In the genomic region with DNA sequence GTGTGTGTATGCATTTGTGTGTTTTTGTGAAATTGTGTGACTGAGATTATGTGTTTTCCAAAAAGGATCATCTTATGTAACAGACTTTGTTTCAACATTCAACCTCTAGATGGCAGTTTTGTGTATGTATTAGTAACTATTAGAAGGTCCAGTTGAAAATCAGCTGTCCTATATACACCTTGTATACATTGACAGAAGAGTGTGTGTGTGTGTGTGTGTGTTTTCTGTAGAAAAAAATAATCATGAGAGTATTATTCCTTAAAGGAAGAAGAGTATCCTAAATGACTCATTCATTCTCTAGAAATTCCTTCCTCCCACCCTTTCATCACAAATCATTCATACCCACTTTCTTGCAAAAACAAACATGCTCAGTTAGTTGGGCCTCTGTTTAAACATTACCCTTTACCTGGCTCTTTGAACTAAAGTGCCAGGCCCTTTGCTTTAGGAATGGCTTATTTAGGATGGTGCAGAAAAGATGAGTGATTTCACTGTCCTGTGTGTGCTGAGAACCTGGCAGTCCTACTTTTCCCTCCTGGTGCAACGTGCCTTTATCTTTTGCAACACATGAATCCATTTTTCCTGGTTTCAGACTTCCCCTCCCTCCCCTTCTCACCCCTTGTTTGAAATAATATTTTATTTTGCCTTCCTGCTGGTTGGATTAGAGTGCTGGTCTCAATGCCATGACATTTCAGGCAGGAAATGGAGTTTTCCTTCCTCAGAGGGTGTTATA, we compare ENCODE assay signal across 8 cellular contexts.
DNase-seq lines count a peak whose midpoint lies in the region; ATAC-seq and TF ChIP-seq lines count a peak whose summit lies in the region.

No MANE protein-coding gene starts in this region.

- DNase-seq in NCI-H1092 treated with DMSO at 0.1 percent for 48 hours (lab: John Stamatoyannopoulos, UW) (peak; percentile 64), left ventricle myocardium superior (no peak), testis (no peak), occipital lobe (lab: John Stamatoyannopoulos, UW) (no peak)

- ATAC-seq in GM21717 (IDR thresholded peaks at IDR 0.05; ENCODE audit: unreplicated experiment) = peak; percentile 72
- ATAC-seq in left ventricle myocardium superior = peak; percentile 51
- ATAC-seq in GM19397 (IDR thresholded peaks at IDR 0.05; ENCODE audit: unreplicated experiment) = no peak

- H3K79me2 ChIP-seq in DOHH2 (ENCODE audit: control insufficient read depth, low read length) = no peaks in the 10 kb centered on the region

- no peaks in the 10 kb centered on the region for H3F3A ChIP-seq in DOHH2 (ENCODE audit: control insufficient read depth, insufficient read depth)

- H3K4me2 ChIP-seq in DOHH2 (ENCODE audit: low read length) = no peak overlapping the region

- 31 to 52% methylated on average over 1 of the region's 1 CpG for WGBS in testis, 2 donors

- TF ChIP-seq POLR2A in testis (IDR thresholded peaks at IDR 0.05) = no peak

- TF ChIP-seq CTCF in DOHH2 (IDR thresholded peaks at IDR 0.05; ENCODE audit: low read depth, low read length, poor library complexity, severe bottlenecking) (peak; percentile 49), WI38 (IDR thresholded peaks at IDR 0.05; ENCODE audit: low read depth, low read length) (peak; percentile 7; the same call in 1 of the 2 replicates), testis (IDR thresholded peaks at IDR 0.05) (peak; percentile 25 to 53 (median 42))

- no peak overlapping the region for H3K4me3 ChIP-seq in DOHH2 (ENCODE audit: low read length)
- H3K4me3 ChIP-seq in WI38 (ENCODE audit: low read depth, low read length) = no peak overlapping the region
- H3K4me3 ChIP-seq in testis = no peak overlapping the region

- H3K36me3 ChIP-seq in DOHH2 (ENCODE audit: control insufficient read depth, low read length) = no peaks in the 10 kb centered on the region
- H3K36me3 ChIP-seq in testis (ENCODE audit: low read depth, missing control alignments) = no peaks in the 10 kb centered on the region

- H3K27me3 ChIP-seq in DOHH2 (ENCODE audit: control insufficient read depth, low read length) (no peaks in the 10 kb centered on the region), testis (no peaks in the 10 kb centered on the region)

- H3K9me2 ChIP-seq in DOHH2 (replicated peaks; ENCODE audit: control insufficient read depth, low read length) = no peaks in the 10 kb centered on the region

- H3K9me3 ChIP-seq in DOHH2 (ENCODE audit: control insufficient read depth, insufficient read depth, low read length) (no peaks in the 10 kb centered on the region), testis (no peaks in the 10 kb centered on the region)

- intact Hi-C loops in left ventricle myocardium superior (cut with micrococcal nuclease) = loop anchor here (2.0 to 10.0 kb wide), 2 partner anchors 42 to 142 kb away; no protein-coding TSS in a partner anchor
- intact Hi-C loops in testis (cut with DNase I; ENCODE audit: low total_unique reads) = no loop called here

- H4K20me1 ChIP-seq in DOHH2 (ENCODE audit: control insufficient read depth, insufficient read depth, low read depth, low read length) = no peaks in the 10 kb centered on the region

- H3K4me1 ChIP-seq in DOHH2 (ENCODE audit: control insufficient read depth, low read length) (no peaks in the 10 kb centered on the region), testis (no peaks in the 10 kb centered on the region)

- no peak overlapping the region for H3K27ac ChIP-seq in DOHH2 (ENCODE audit: low read depth, low read length)
- H3K27ac ChIP-seq in testis = no peak overlapping the region
